ENCODE assay signal across 1 cellular context in the genomic region with DNA sequence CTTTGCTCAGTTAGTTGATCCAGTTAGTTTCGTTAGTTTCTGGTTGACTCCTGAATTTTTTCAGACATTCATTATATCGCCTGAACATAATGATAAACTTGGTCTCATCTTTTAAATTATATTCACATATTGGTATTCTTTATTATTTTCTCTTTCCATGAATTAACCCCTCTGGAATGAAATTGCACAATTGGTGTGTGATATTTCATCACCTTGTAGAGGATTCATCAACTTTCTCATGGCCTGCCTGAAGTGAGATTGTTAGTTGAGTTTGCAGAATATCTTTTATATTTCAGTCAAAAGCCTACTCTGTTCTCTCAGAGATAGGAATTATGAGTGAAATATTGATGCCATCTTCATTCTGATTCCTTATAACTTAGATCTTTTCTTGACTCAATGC.
TF ChIP-seq lines count a peak whose summit lies in the region.

No MANE protein-coding gene starts in this region.

TF ChIP-seq in HepG2, 621 proteins besides CTCF, POLR2A, EP300 and RAD21:
- no peak for TF ChIP-seq MXD1 (CRISPR knock-in tag; IDR thresholded peaks at IDR 0.05)
- TF ChIP-seq CEBPB (IDR thresholded peaks at IDR 0.05; ENCODE audit: borderline replicate concordance, low read depth, low read length), result peak; percentile 42; the same call in 1 of the 2 replicates
- TF ChIP-seq ZNF672 (CRISPR knock-in tag; IDR thresholded peaks at IDR 0.05), result no peak
- TF ChIP-seq, protein P1, sequence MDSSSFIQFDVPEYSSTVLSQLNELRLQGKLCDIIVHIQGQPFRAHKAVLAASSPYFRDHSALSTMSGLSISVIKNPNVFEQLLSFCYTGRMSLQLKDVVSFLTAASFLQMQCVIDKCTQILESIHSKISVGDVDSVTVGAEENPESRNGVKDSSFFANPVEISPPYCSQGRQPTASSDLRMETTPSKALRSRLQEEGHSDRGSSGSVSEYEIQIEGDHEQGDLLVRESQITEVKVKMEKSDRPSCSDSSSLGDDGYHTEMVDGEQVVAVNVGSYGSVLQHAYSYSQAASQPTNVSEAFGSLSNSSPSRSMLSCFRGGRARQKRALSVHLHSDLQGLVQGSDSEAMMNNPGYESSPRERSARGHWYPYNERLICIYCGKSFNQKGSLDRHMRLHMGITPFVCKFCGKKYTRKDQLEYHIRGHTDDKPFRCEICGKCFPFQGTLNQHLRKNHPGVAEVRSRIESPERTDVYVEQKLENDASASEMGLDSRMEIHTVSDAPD (CRISPR knock-in tag; IDR thresholded peaks at IDR 0.05), result no peak
TF ChIP-seq in HepG2: peak in this region for 1.
